8 cellular contexts compared by ENCODE assay signal in genomic region chr7:73324081-73324845, GRCh38. TPM values are rescaled to one million over a fixed set of nuclear protein-coding genes. Genes with fewer than 3 reads are reported as not detected.
DNase-seq lines count a peak whose midpoint lies in the region; ATAC-seq and TF ChIP-seq lines count a peak whose summit lies in the region.
"Not testable (repeated sequence)": the region's sequence is repeated elsewhere in the genome, so short reads cannot be mapped to it uniquely, and the experiment has no call there.

No MANE protein-coding gene starts in this region.

- DNase-seq in BE2C (peak; percentile 73), GM20000 (ENCODE audit: low spot score) (peak; percentile 88), NAMALWA (ENCODE audit: low spot score) (peak; percentile 63), epidermal melanocyte (ENCODE audit: insufficient read length, low spot score) (peak; percentile 82), lung microvascular endothelial cell (ENCODE audit: low read depth in 2 of 2) (peak; percentile 49 to 66)
- not testable (repeated sequence) for DNase-seq in RWPE2 (ENCODE audit: low spot score)
- peak; percentile 34 for DNase-seq in activated T-cell treated with anti-CD3 and anti-CD28 coated beads, Interleukin-2, amount 50 U/mL, for 4 hours
- peak; percentile 50 for DNase-seq in stimulated activated CD4-positive, alpha-beta T cell treated with anti-CD3 and anti-CD28 coated beads, Interleukin-4, amount 100 ng/mL, for 24 hours

- peak overlapping the region; percentile 52 for H3K4me3 Mint-ChIP-seq in activated T-cell treated with anti-CD3 and anti-CD28 coated beads, Interleukin-2, amount 50 U/mL, for 4 hours

- H3K27me3 Mint-ChIP-seq in activated T-cell treated with anti-CD3 and anti-CD28 coated beads, Interleukin-2, amount 50 U/mL, for 4 hours (ENCODE audit: low read depth) = not testable (repeated sequence)

- not testable (repeated sequence) for H3K9me3 ChIP-seq in BE2C; RWPE2 (ENCODE audit: severe bottlenecking)

- ATAC-seq in RWPE2 (ENCODE audit: low read depth) = peak; percentile 78
- peak; percentile 89 to 96 for ATAC-seq in activated T-cell treated with anti-CD3 and anti-CD28 coated beads, Interleukin-2, amount 50 U/mL, for 4 hours

- not testable (repeated sequence) for H3K36me3 ChIP-seq in BE2C; RWPE2 (ENCODE audit: low read depth)

- H3K4me3 ChIP-seq in BE2C (ENCODE audit: low read depth, low read length) = peak overlapping the region; percentile 37
- H3K4me3 ChIP-seq in RWPE2 (ENCODE audit: severe bottlenecking) = not testable (repeated sequence)

- not testable (repeated sequence) for H3K4me1 ChIP-seq in BE2C; RWPE2 (ENCODE audit: insufficient read depth, poor library complexity, severe bottlenecking)

- H3K9me3 Mint-ChIP-seq in activated T-cell treated with anti-CD3 and anti-CD28 coated beads, Interleukin-2, amount 50 U/mL, for 4 hours = not testable (repeated sequence)

- peaks cover 10% of the 10 kb centered on the region for H3K4me1 Mint-ChIP-seq in activated T-cell treated with anti-CD3 and anti-CD28 coated beads, Interleukin-2, amount 50 U/mL, for 4 hours (ENCODE audit: low read depth)

- H3K36me3 Mint-ChIP-seq in activated T-cell treated with anti-CD3 and anti-CD28 coated beads, Interleukin-2, amount 50 U/mL, for 4 hours (ENCODE audit: insufficient read depth) = not testable (repeated sequence)

- TF ChIP-seq CTCF in BE2C (IDR thresholded peaks at IDR 0.05; ENCODE audit: low read depth, low read length) = peak; percentile 68
- peak; percentile 55 for TF ChIP-seq CTCF in GM20000 (IDR thresholded peaks at IDR 0.05; ENCODE audit: extremely low read depth, missing control alignments)
- peak; percentile 56 for TF ChIP-seq CTCF in RWPE2 (IDR thresholded peaks at IDR 0.05; ENCODE audit: poor library complexity, severe bottlenecking)

- not testable (repeated sequence) for H3K27ac ChIP-seq in RWPE2 (ENCODE audit: poor library complexity, severe bottlenecking)

- not testable (repeated sequence) for H3K27me3 ChIP-seq in BE2C; RWPE2 (ENCODE audit: insufficient read depth, poor library complexity, severe bottlenecking)

RNA-seq across cellular contexts. Expression of gene TRIM50, which starts 3.6 kb away (rescaled TPM):
- polyA plus RNA-seq in BE2C (2012; ENCODE audit: insufficient read depth, insufficient read length, low read depth) = 0.26 TPM
- not detected for total RNA-seq in activated T-cell treated with anti-CD3 and anti-CD28 coated beads, Interleukin-2, amount 50 U/mL, for 4 hours
- not detected in 2 replicates for total RNA-seq in lung microvascular endothelial cell

RNA-seq across cellular contexts. Expression of gene FKBP6, which starts 3.7 kb away (rescaled TPM):
- polyA plus RNA-seq in BE2C (2012; ENCODE audit: insufficient read depth, insufficient read length, low read depth) = not detected
- not detected for total RNA-seq in activated T-cell treated with anti-CD3 and anti-CD28 coated beads, Interleukin-2, amount 50 U/mL, for 4 hours
- total RNA-seq in lung microvascular endothelial cell = not detected in 2 replicates

RNA-seq across cellular contexts. Expression of gene NSUN5, which starts 15.6 kb away (rescaled TPM):
- polyA plus RNA-seq in BE2C (2012; ENCODE audit: insufficient read depth, insufficient read length, low read depth) = 106 TPM
- 10 to 100 TPM; 82.4 to 98.2 (median 96.0) TPM for total RNA-seq in activated T-cell treated with anti-CD3 and anti-CD28 coated beads, Interleukin-2, amount 50 U/mL, for 4 hours
- total RNA-seq in lung microvascular endothelial cell = 0.60 and 1.7 TPM in 2 replicates

Comparison
In these comparisons a context has a peak if more than half of its experiments do, and no peak if none do; other contexts are left out.
1. RNA of gene NSUN5, which starts 15.6 kb away (total RNA-seq): 82.4 to 98.2 TPM in activated T-cell treated with anti-CD3 and anti-CD28 coated beads, Interleukin-2, amount 50 U/mL, for 4 hours; 0.60 to 1.7 TPM in lung microvascular endothelial cell; every median in the first group is over 10 times any median in the second.
2. Peak in every context shown above with its lines, with median percentiles within 50 percentile points of each other: CTCF ChIP-seq.